Comparison of ENCODE assay signal across 25 cellular contexts in genomic region chr6:18564775-18565174, GRCh38.
"Had no signal": no experiment of that assay in that cellular context is flagged by ENCODE, and none has a peak within 500 bp of the region (broad histone marks: within the 10 kb centered on the region; RNA-seq: fewer than 3 reads in every experiment).

No MANE protein-coding gene starts in this region.

- ATAC-seq: naive thymus-derived CD8-positive, alpha-beta T cell; natural killer cell treated with Interleukin-12 subunit alpha and Interleukin-12 subunit beta and Interleukin-15 and Interleukin-18, amount 100 ng/mL, for 72 hours; psoas muscle; right cardiac atrium; sciatic nerve; stimulated activated memory B cell treated with anti-CD40 and anti-IgM and Interleukin-4, amounts not matched to agents 10 μg/mL and 1 μg/mL and 100 μg/mL, for 72 hours; stimulated activated naive CD8-positive, alpha-beta T cell treated with anti-CD3 and anti-CD28 coated beads, Interleukin-15, amount 100 ng/mL, for 72 hours; stimulated activated naive CD8-positive, alpha-beta T cell treated with anti-CD3 and anti-CD28 coated beads, Interleukin-15, Interleukin-2, amounts not matched to agents 100 U/mL and 50 U/mL, for 24 hours; upper lobe of right lung had no signal

- DNase-seq: naive thymus-derived CD8-positive, alpha-beta T cell; nephron progenitor cell; nucleus accumbens; ovary; posterior cingulate gyrus; psoas muscle; right cardiac atrium; spleen; stimulated activated CD4-positive, alpha-beta T cell treated with anti-CD3 and anti-CD28 coated beads, Interleukin-12 subunit alpha, Interleukin-12 subunit beta, amount 100 ng/mL, for 4 hours; stimulated activated CD4-positive, alpha-beta T cell treated with anti-CD3 and anti-CD28 coated beads, Interleukin-1b, Interleukin-23, amount 100 ng/mL, for 48 hours; stimulated activated CD4-positive, alpha-beta T cell treated with anti-CD3 and anti-CD28 coated beads, Interleukin-4, amount 100 ng/mL, for 1 hour; stimulated activated CD4-positive, alpha-beta T cell treated with anti-CD3 and anti-CD28 coated beads, Interleukin-4, amount 100 ng/mL, for 4 hours; stimulated activated CD8-positive, alpha-beta memory T cell treated with anti-CD3 and anti-CD28 coated beads, Interleukin-4, amount 100 ng/mL, for 48 hours; stimulated activated naive CD4-positive, alpha-beta T cell; stimulated activated naive CD8-positive, alpha-beta T cell treated with anti-CD3 and anti-CD28 coated beads, Interleukin-15, amount 100 ng/mL, for 72 hours; stimulated activated naive CD8-positive, alpha-beta T cell treated with anti-CD3 and anti-CD28 coated beads, Interleukin-15, Interleukin-2, amounts not matched to agents 100 U/mL and 50 U/mL, for 24 hours; substantia nigra; testis; tibial artery; transverse colon; upper lobe of right lung; uterus had no signal
